8 cellular contexts compared by ENCODE assay signal in the genomic region with DNA sequence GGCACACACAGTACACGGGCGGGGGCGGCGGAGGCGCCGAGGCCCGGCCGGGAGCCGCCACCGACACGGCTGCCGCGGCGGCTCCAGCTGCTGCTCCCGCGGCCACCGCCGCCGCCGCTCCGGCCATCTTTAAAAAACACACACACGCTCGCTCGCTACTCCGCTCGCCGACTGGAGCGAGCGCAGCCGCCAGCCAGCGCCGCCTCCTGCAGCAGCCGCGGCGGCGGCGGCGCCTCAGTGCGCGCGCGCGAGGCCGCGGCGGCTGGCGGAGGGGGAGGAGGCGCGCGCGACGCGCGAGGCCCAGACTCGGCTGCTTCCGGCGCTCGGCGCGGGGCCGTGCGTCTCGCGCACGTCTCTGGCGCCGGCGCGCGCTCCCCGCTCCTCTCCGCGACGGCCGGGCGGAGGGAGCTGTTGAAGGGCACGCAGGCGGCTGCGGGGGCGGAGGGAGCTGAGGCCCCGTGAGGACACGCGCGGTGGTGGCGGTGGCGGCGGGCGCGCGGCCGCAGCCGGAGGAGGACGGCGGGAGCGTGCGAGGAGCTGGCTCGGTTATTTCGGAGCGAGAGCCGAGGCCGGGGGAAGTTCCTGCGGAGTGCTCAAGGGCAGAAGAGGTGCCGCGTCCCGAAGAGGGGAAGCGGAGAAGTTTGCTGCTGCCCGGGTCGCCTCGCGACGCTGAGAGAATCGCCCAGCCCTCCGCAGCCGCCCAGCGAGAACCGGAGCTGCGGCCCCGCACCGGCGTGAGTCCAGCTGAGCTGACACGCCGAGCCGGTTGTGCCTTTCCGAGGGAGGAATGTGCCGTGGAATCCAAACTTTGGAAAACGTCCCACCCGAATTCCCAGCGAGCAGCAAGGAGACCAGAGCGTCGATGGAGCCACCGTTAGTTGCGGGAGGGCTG. TPM values are rescaled to one million over a fixed set of nuclear protein-coding genes. Genes with fewer than 3 reads are reported as not detected.
DNase-seq lines count a peak whose midpoint lies in the region; ATAC-seq and TF ChIP-seq lines count a peak whose summit lies in the region.

Gene KDM7A, minus strand, starts transcription at position 173 of the 892 bp plus-strand sequence. Its CDS starts 46 bp downstream, at position 127.

- DNase-seq in AG09319 (ENCODE audit: extremely low read depth, low read depth) = peak; percentile 86
- peak; percentile 57 for DNase-seq in NCI-H510A treated with DMSO at 0.1 percent for 48 hours (lab: John Stamatoyannopoulos, UW)
- DNase-seq in activated CD4-positive, alpha-beta T cell treated with anti-CD3 and anti-CD28 coated beads for 4 hours = peak; percentile 89 to 96
- DNase-seq in choroid plexus epithelial cell (ENCODE audit: low read depth) = peak; percentile 92
- DNase-seq in left colon = peak; percentile 88 to 92
- DNase-seq in stimulated activated CD4-positive, alpha-beta T cell treated with anti-CD3 and anti-CD28 coated beads, Interleukin-1b, Interleukin-23, amount 100 ng/mL, for 1 hour (ENCODE audit: low read depth in 2 of 2) = peak; percentile 80 to 86

- TF ChIP-seq POLR2A in GM19099 (IDR thresholded peaks at IDR 0.05; ENCODE audit: extremely low read depth, insufficient read length, low read depth) = peak; percentile 32

- TF ChIP-seq CTCF in AG09319 (IDR thresholded peaks at IDR 0.05; ENCODE audit: low read depth, low read length) = no peak
- no peak for TF ChIP-seq CTCF in choroid plexus epithelial cell (conservative IDR thresholded peaks at IDR 0.05; ENCODE audit: low read depth, low read length)

- ATAC-seq in HG03354 (IDR thresholded peaks at IDR 0.05; ENCODE audit: poor library complexity, severe bottlenecking, unreplicated experiment) (peak; percentile 74), left colon (peak; percentile 79)

- peak within 1 kb of the TSS; percentile 71 for H3K4me3 ChIP-seq in choroid plexus epithelial cell (ENCODE audit: low read depth, low read length)

- intact Hi-C loops in left colon (cut with DNase I, micrococcal nuclease) = loop anchor here in 1 of 2 donors (10.0 kb wide), 1 partner anchor 58 kb away; no protein-coding TSS in a partner anchor

RNA-seq across cellular contexts. Expression of gene KDM7A, which starts in this region (rescaled TPM):
- total RNA-seq in left colon = 10 to 100 TPM; 31.8 to 33.4 TPM

Comparison
In these comparisons a context has a peak if more than half of its experiments do, and no peak if none do; other contexts are left out.
1. Peak in every context shown above with its lines: DNase-seq, ATAC-seq and H3K4me3 ChIP-seq.